1 cellular context compared by ENCODE assay signal in the genomic region with DNA sequence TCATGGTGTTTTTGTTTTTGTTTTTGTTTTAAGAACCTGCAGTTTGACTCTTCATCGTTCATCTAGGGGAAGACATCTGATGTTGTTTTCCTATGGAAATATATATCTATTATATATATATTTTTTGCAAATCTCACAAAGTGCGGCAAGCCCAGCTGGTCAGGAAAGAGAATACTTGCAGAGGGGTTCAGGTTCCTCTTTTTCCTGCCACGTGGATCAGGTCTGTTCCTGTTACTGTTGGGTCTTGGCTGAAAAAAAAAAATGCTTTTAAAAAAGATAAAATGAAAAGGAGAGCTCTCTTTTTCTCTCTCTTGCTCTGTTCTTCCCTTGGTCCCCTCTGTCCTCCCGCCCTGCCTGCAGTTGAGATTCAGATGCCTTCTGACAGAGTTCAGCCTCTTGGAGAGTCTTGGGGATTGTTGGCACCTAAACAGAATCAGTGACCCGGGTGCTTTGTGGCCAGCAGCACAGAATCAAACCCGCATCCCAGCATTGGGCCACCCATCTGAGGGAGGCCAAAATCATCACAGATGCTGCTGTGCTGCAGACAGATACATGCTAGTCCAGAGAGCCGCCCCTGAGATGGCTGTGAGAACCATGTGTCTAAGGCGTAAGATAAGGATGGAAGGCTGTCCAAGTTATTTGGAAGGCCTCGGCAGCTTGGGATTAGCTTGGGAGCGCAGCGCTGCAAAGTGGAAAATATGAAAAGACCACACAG.
TF ChIP-seq lines count a peak whose summit lies in the region.

No MANE protein-coding gene starts in this region.

TF ChIP-seq in liver, 16 proteins besides CTCF, POLR2A, EP300 and RAD21:
- peak; percentile 57 for TF ChIP-seq NR2F2 (IDR thresholded peaks at IDR 0.05)
- no peak for TF ChIP-seq FOXA2 (IDR thresholded peaks at IDR 0.05)
